Comparison of ENCODE assay signal across 2 cellular contexts in the genomic region with DNA sequence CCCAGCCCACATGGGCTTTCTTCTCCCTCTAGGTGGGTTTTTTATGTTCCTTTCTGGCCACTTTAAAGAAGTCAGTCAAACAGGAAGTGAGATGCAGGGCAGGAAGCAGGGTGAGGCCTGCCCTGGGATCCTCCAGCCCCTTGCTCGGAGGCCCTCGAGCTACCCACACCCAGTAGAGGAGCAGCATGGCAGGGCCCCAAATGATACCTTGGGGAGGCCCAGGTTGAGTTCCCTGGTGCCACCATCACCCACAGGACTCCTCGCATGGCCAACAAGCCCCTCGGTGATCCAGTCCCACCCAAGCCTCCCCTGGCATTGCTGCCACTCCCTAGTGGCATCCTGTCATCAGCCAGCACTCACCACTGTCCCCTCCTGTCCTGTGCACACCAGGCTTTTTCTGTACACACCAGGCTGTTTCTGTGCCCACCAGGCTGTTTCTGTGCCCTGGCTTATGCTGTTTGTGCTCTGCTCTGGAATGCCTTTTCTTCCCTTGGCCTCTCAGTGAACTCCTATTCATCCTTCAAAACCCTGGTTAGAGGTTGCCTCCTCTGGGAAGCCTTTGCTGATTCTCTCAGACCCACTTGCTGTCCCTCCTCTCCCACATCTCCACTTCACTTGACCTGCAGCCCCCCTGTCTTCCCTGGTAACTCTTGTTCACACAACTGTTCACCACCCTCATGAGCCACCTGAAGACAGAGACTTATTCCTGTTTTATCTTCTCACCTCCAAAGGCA.
TF ChIP-seq lines count a peak whose summit lies in the region.

No MANE protein-coding gene starts in this region.

TF ChIP-seq in SK-N-SH treated with all-trans-retinoic acid at 6 μM for 48 hours, 23 proteins besides CTCF, POLR2A, EP300 and RAD21 (continued from another document):
- TF ChIP-seq, protein P1, sequence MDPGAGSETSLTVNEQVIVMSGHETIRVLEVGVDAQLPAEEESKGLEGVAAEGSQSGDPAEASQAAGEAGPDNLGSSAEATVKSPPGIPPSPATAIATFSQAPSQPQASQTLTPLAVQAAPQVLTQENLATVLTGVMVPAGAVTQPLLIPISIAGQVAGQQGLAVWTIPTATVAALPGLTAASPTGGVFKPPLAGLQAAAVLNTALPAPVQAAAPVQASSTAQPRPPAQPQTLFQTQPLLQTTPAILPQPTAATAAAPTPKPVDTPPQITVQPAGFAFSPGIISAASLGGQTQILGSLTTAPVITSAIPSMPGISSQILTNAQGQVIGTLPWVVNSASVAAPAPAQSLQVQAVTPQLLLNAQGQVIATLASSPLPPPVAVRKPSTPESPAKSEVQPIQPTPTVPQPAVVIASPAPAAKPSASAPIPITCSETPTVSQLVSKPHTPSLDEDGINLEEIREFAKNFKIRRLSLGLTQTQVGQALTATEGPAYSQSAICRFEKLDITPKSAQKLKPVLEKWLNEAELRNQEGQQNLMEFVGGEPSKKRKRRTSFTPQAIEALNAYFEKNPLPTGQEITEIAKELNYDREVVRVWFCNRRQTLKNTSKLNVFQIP (CRISPR knock-in tag; IDR thresholded peaks at IDR 0.05; ENCODE audit: borderline replicate concordance, low read depth) = no peak
- TF ChIP-seq ZFP3 (CRISPR knock-in tag; IDR thresholded peaks at IDR 0.05) (peak; percentile 94), BACH2 (CRISPR knock-in tag; IDR thresholded peaks at IDR 0.05; ENCODE audit: borderline replicate concordance) (no peak), GLIS3 (CRISPR knock-in tag; IDR thresholded peaks at IDR 0.05) (no peak), OSR1 (CRISPR knock-in tag; IDR thresholded peaks at IDR 0.05) (no peak), ARNTL (CRISPR knock-in tag; IDR thresholded peaks at IDR 0.05; ENCODE audit: borderline replicate concordance, low read depth) (no peak)
- TF ChIP-seq, protein P2, sequence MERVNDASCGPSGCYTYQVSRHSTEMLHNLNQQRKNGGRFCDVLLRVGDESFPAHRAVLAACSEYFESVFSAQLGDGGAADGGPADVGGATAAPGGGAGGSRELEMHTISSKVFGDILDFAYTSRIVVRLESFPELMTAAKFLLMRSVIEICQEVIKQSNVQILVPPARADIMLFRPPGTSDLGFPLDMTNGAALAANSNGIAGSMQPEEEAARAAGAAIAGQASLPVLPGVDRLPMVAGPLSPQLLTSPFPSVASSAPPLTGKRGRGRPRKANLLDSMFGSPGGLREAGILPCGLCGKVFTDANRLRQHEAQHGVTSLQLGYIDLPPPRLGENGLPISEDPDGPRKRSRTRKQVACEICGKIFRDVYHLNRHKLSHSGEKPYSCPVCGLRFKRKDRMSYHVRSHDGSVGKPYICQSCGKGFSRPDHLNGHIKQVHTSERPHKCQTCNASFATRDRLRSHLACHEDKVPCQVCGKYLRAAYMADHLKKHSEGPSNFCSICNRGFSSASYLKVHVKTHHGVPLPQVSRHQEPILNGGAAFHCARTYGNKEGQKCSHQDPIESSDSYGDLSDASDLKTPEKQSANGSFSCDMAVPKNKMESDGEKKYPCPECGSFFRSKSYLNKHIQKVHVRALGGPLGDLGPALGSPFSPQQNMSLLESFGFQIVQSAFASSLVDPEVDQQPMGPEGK (CRISPR knock-in tag; IDR thresholded peaks at IDR 0.05; ENCODE audit: borderline replicate concordance) = no peak
- TF ChIP-seq, protein P3, sequence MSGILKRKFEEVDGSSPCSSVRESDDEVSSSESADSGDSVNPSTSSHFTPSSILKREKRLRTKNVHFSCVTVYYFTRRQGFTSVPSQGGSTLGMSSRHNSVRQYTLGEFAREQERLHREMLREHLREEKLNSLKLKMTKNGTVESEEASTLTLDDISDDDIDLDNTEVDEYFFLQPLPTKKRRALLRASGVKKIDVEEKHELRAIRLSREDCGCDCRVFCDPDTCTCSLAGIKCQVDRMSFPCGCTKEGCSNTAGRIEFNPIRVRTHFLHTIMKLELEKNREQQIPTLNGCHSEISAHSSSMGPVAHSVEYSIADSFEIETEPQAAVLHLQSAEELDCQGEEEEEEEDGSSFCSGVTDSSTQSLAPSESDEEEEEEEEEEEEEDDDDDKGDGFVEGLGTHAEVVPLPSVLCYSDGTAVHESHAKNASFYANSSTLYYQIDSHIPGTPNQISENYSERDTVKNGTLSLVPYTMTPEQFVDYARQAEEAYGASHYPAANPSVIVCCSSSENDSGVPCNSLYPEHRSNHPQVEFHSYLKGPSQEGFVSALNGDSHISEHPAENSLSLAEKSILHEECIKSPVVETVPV (CRISPR knock-in tag; IDR thresholded peaks at IDR 0.05) = no peak

TF ChIP-seq in SK-N-SH, 30 proteins besides CTCF, POLR2A, EP300 and RAD21:
- TF ChIP-seq FOSL2 (IDR thresholded peaks at IDR 0.05; ENCODE audit: borderline replicate concordance, low read depth) (no peak), RFX5 (IDR thresholded peaks at IDR 0.05; ENCODE audit: low read length) (no peak), TEAD4 (IDR thresholded peaks at IDR 0.05; ENCODE audit: borderline replicate concordance, insufficient read depth) (no peak), ELF1 (IDR thresholded peaks at IDR 0.05) (no peak), POLR2AphosphoS5 (IDR thresholded peaks at IDR 0.05; ENCODE audit: low read depth, low read length) (no peak), JUND (IDR thresholded peaks at IDR 0.05) (no peak), MXI1 (IDR thresholded peaks at IDR 0.05; ENCODE audit: low read depth, low read length) (no peak), CHD2 (IDR thresholded peaks at IDR 0.05; ENCODE audit: low read length, partially characterized antibody) (no peak), EZH2phosphoT487 (IDR thresholded peaks at IDR 0.05; ENCODE audit: borderline replicate concordance, low read depth) (no peak), FOXM1 (IDR thresholded peaks at IDR 0.05; ENCODE audit: low read depth) (no peak), GABPA (IDR thresholded peaks at IDR 0.05; ENCODE audit: low read depth) (no peak)
- TF ChIP-seq, protein P4, sequence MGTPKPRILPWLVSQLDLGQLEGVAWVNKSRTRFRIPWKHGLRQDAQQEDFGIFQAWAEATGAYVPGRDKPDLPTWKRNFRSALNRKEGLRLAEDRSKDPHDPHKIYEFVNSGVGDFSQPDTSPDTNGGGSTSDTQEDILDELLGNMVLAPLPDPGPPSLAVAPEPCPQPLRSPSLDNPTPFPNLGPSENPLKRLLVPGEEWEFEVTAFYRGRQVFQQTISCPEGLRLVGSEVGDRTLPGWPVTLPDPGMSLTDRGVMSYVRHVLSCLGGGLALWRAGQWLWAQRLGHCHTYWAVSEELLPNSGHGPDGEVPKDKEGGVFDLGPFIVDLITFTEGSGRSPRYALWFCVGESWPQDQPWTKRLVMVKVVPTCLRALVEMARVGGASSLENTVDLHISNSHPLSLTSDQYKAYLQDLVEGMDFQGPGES (IDR thresholded peaks at IDR 0.05; ENCODE audit: low read depth, low read length) = no peak
